ENCODE assay signal across 1 cellular context in the genomic region with DNA sequence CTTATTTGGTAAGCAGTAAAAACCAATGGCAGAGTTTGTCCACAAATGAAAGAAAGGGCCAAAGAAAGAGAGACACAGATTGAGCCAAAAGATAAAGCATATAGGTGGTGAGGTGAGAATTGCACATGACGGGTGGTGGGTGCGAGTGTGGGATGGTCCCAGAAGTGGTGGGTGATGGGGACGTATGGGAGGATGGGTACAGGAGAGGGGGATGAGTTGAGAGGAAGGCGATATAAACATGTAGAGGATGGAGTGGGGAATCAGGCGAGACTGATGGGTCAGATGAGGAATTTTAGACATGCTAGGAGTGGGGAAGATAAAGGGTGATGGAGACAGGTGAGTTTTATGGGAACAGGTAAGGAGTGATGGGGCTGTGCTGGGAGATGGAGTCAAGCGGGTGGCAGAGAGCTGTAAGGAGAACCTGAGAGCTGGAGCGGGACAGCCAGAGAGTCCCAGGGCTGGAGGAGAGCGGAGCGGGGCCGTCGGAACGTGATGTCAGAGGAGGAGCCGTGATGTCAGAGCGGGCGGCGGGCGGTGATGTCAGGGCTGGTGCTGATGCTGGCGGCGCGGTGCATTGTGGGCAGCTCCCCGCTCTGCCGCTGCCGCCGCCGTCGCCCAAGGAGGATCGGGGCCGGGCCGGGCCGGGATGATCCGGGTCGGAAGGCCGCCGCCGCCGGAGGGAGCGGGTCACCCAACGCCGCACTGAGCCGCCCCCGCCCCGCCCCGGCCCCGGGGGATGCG.
TF ChIP-seq lines count a peak whose summit lies in the region.

A gene (plus strand): TSS at position 574 of the 741 bp plus-strand sequence. CDS start 3,180 bp downstream, outside the sequence.

TF ChIP-seq in HepG2, 621 proteins besides CTCF, POLR2A, EP300 and RAD21 (continued from another document):
- TF ChIP-seq, protein P1, sequence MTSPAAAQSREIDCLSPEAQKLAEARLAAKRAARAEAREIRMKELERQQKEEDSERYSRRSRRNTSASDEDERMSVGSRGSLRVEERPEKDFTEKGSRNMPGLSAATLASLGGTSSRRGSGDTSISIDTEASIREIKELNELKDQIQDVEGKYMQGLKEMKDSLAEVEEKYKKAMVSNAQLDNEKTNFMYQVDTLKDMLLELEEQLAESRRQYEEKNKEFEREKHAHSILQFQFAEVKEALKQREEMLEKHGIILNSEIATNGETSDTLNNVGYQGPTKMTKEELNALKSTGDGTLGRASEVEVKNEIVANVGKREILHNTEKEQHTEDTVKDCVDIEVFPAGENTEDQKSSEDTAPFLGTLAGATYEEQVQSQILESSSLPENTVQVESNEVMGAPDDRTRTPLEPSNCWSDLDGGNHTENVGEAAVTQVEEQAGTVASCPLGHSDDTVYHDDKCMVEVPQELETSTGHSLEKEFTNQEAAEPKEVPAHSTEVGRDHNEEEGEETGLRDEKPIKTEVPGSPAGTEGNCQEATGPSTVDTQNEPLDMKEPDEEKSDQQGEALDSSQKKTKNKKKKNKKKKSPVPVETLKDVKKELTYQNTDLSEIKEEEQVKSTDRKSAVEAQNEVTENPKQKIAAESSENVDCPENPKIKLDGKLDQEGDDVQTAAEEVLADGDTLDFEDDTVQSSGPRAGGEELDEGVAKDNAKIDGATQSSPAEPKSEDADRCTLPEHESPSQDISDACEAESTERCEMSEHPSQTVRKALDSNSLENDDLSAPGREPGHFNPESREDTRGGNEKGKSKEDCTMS (CRISPR knock-in tag; conservative IDR thresholded peaks at IDR 0.05) = no peak
- TF ChIP-seq ZNF143 (CRISPR knock-in tag; IDR thresholded peaks at IDR 0.05) (peak; percentile 82), HOXA3 (CRISPR knock-in tag; IDR thresholded peaks at IDR 0.05) (peak; percentile 64), ZBTB21 (CRISPR knock-in tag; IDR thresholded peaks at IDR 0.05) (peak; percentile 71; the same call in 1 of the 2 replicates), CREB1 (IDR thresholded peaks at IDR 0.05) (peak; percentile 80), CREB1 (CRISPR knock-in tag; IDR thresholded peaks at IDR 0.05) (no peak)
- TF ChIP-seq, protein P2, sequence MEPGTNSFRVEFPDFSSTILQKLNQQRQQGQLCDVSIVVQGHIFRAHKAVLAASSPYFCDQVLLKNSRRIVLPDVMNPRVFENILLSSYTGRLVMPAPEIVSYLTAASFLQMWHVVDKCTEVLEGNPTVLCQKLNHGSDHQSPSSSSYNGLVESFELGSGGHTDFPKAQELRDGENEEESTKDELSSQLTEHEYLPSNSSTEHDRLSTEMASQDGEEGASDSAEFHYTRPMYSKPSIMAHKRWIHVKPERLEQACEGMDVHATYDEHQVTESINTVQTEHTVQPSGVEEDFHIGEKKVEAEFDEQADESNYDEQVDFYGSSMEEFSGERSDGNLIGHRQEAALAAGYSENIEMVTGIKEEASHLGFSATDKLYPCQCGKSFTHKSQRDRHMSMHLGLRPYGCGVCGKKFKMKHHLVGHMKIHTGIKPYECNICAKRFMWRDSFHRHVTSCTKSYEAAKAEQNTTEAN (CRISPR knock-in tag; conservative IDR thresholded peaks at IDR 0.05) = no peak
